In genomic region chr1:81547912-81548303, GRCh38 we compare ENCODE assay signal across 1 cellular context.
TF ChIP-seq lines count a peak whose summit lies in the region.

No MANE protein-coding gene starts in this region.

TF ChIP-seq in GM12878, 131 proteins besides CTCF, POLR2A, EP300 and RAD21 (continued from another document):
- TF ChIP-seq NKRF (conservative IDR thresholded peaks at IDR 0.05): no peak
- peak; percentile 94 for TF ChIP-seq NFIC (IDR thresholded peaks at IDR 0.05; ENCODE audit: low read depth, low read length)
- peak; percentile 56 for TF ChIP-seq MTA2 (IDR thresholded peaks at IDR 0.05; ENCODE audit: low read depth)
- peak; percentile 83 for TF ChIP-seq DPF2 (IDR thresholded peaks at IDR 0.05)
- no peak for TF ChIP-seq CHD1 (IDR thresholded peaks at IDR 0.05; ENCODE audit: low read depth, low read length)
- peak; percentile 67 for TF ChIP-seq MEF2B (IDR thresholded peaks at IDR 0.05; ENCODE audit: partially characterized antibody, poor library complexity, severe bottlenecking)
- TF ChIP-seq CEBPB (IDR thresholded peaks at IDR 0.05; ENCODE audit: borderline replicate concordance in 1 of 2, low read depth in 2 of 2, low read length in 2 of 2): peak in 1 of 2 experiments; percentile 22; a peak in 1 of 4 replicates
- TF ChIP-seq IRF4 (IDR thresholded peaks at IDR 0.05; ENCODE audit: low read depth, low read length): peak; percentile 86; the same call in 1 of the 2 replicates
- TF ChIP-seq BCL11A (IDR thresholded peaks at IDR 0.05; ENCODE audit: low read depth, low read length): peak; percentile 72; the same call in 1 of the 2 replicates
- TF ChIP-seq TCF12 (IDR thresholded peaks at IDR 0.05; ENCODE audit: low read depth, low read length): 0 out of 2 replicates have a peak, but pooled peaks have one; percentile 11
- TF ChIP-seq JUNB (IDR thresholded peaks at IDR 0.05): peak; percentile 96
- TF ChIP-seq FOXM1 (IDR thresholded peaks at IDR 0.05; ENCODE audit: low read depth, low read length): peak; percentile 90
- TF ChIP-seq MEF2A (IDR thresholded peaks at IDR 0.05; ENCODE audit: insufficient read depth, low read depth, low read length): peak; percentile 94
- TF ChIP-seq HDAC6 (IDR thresholded peaks at IDR 0.05; ENCODE audit: unreplicated experiment): no peak
- TF ChIP-seq EED (IDR thresholded peaks at IDR 0.05; ENCODE audit: low read depth): peak; percentile 64; the same call in 1 of the 2 replicates
- TF ChIP-seq IKZF2 (IDR thresholded peaks at IDR 0.05): peak; percentile 62 to 65
- no peak for TF ChIP-seq REST (IDR thresholded peaks at IDR 0.05; ENCODE audit: low read depth, low read length)
- TF ChIP-seq ATF7 (IDR thresholded peaks at IDR 0.05; ENCODE audit: low read depth): 0 out of 2 replicates have a peak, but pooled peaks have one; percentile 23
